ENCODE assay signal across 29 cellular contexts in genomic region chr2:85457043-85457442, GRCh38. TPM values are rescaled to one million over a fixed set of nuclear protein-coding genes. Genes with fewer than 3 reads are reported as not detected.
"Had no signal": no experiment of that assay in that cellular context is flagged by ENCODE, and none has a peak within 500 bp of the region (broad histone marks: within the 10 kb centered on the region; RNA-seq: fewer than 3 reads in every experiment).

No MANE protein-coding gene starts in this region.

- H3K36me3 Mint-ChIP-seq: activated naive CD8-positive, alpha-beta T cell; brain; memory B cell; naive thymus-derived CD8-positive, alpha-beta T cell; stimulated activated memory B cell treated with anti-CD40 and anti-IgM and Interleukin-4, amounts not matched to agents 10 μg/mL and 1 μg/mL and 100 μg/mL, for 72 hours; type B pancreatic cell had no signal

- H3K9me3 ChIP-seq: ascending aorta, prostate gland, uterus had no signal

- H3K4me1 ChIP-seq: ascending aorta, prostate gland, uterus had no signal

- H3K4me1 Mint-ChIP-seq: activated CD4-positive, alpha-beta T cell treated with anti-CD3 and anti-CD28 coated beads for 36 hours; memory B cell; stimulated activated memory B cell treated with anti-CD40 and anti-IgM and Interleukin-4, amounts not matched to agents 10 μg/mL and 1 μg/mL and 100 μg/mL, for 72 hours; stimulated activated naive CD8-positive, alpha-beta T cell treated with anti-CD3 and anti-CD28 coated beads, Interleukin-15, amount 100 ng/mL, for 72 hours had no signal

- H3K27ac Mint-ChIP-seq: activated CD4-positive, alpha-beta T cell treated with anti-CD3 and anti-CD28 coated beads for 36 hours; activated CD8-positive, alpha-beta T cell treated with anti-CD3 and anti-CD28 coated beads, Interleukin-2, amount 10 ng/mL, durations not matched to agents 7 days and 5 days; activated naive CD8-positive, alpha-beta T cell; effector memory CD8-positive, alpha-beta T cell; memory B cell; naive thymus-derived CD8-positive, alpha-beta T cell; stimulated activated memory B cell treated with anti-CD40 and anti-IgM and Interleukin-4, amounts not matched to agents 10 μg/mL and 1 μg/mL and 100 μg/mL, for 72 hours; stimulated activated naive CD8-positive, alpha-beta T cell treated with anti-CD3 and anti-CD28 coated beads, Interleukin-15, amount 100 ng/mL, for 72 hours; type B pancreatic cell had no signal

- H3K4me3 ChIP-seq: ascending aorta, cardiac muscle cell, coronary artery, dorsolateral prefrontal cortex, prostate gland, skin epidermis, uterus had no signal

- H3K27me3 Mint-ChIP-seq: activated CD4-positive, alpha-beta T cell treated with anti-CD3 and anti-CD28 coated beads for 36 hours; activated naive CD8-positive, alpha-beta T cell; brain; stimulated activated memory B cell treated with anti-CD40 and anti-IgM and Interleukin-4, amounts not matched to agents 10 μg/mL and 1 μg/mL and 100 μg/mL, for 72 hours; stimulated activated naive CD8-positive, alpha-beta T cell treated with anti-CD3 and anti-CD28 coated beads, Interleukin-15, amount 100 ng/mL, for 72 hours; type B pancreatic cell had no signal

- H3K27me3 ChIP-seq: ascending aorta, cardiac muscle cell, dorsolateral prefrontal cortex, uterus had no signal

- H3K36me3 ChIP-seq: ascending aorta, cardiac muscle cell, prostate gland, uterus had no signal

- H3K4me3 Mint-ChIP-seq: activated CD4-positive, alpha-beta T cell treated with anti-CD3 and anti-CD28 coated beads for 36 hours; activated CD8-positive, alpha-beta T cell treated with anti-CD3 and anti-CD28 coated beads, Interleukin-2, amount 10 ng/mL, durations not matched to agents 7 days and 5 days; activated naive CD8-positive, alpha-beta T cell; brain; effector memory CD8-positive, alpha-beta T cell; memory B cell; naive thymus-derived CD8-positive, alpha-beta T cell; stimulated activated memory B cell treated with anti-CD40 and anti-IgM and Interleukin-4, amounts not matched to agents 10 μg/mL and 1 μg/mL and 100 μg/mL, for 72 hours; stimulated activated naive CD8-positive, alpha-beta T cell treated with anti-CD3 and anti-CD28 coated beads, Interleukin-15, amount 100 ng/mL, for 72 hours; type B pancreatic cell had no signal

- DNase-seq: activated CD4-positive, alpha-beta T cell treated with anti-CD3 and anti-CD28 coated beads for 36 hours; activated CD4-positive, CD25-positive, alpha-beta regulatory T cell; activated CD8-positive, alpha-beta T cell treated with anti-CD3 and anti-CD28 coated beads, Interleukin-2, amount 10 ng/mL, durations not matched to agents 7 days and 5 days; activated effector memory CD4-positive, alpha-beta T cell treated with Interleukin-2 at 50 U/mL for 16 hours; activated naive CD4-positive, alpha-beta T cell treated with Interleukin-2 at 50 U/mL for 16 hours; dorsolateral prefrontal cortex; effector memory CD8-positive, alpha-beta T cell; foreskin fibroblast; hippocampal formation; naive thymus-derived CD8-positive, alpha-beta T cell; retina; stimulated activated CD4-positive, alpha-beta T cell treated with anti-CD3 and anti-CD28 coated beads, Interleukin-1b, Interleukin-23, amount 100 ng/mL, for 48 hours; stimulated activated CD4-positive, alpha-beta T cell treated with anti-CD3 and anti-CD28 coated beads, Interleukin-4, amount 100 ng/mL, for 4 hours; stimulated activated CD8-positive, alpha-beta memory T cell treated with anti-CD3 and anti-CD28 coated beads, Interleukin-4, amount 100 ng/mL, for 48 hours; stimulated activated naive CD8-positive, alpha-beta T cell treated with anti-CD3 and anti-CD28 coated beads, Interleukin-15, amount 100 ng/mL, for 72 hours; substantia nigra; uterus had no signal

- H3K27ac ChIP-seq: ascending aorta, cardiac muscle cell, coronary artery, dorsolateral prefrontal cortex, prostate gland, uterus had no signal

- ATAC-seq: activated CD4-positive, alpha-beta T cell treated with anti-CD3 and anti-CD28 coated beads for 36 hours; activated CD8-positive, alpha-beta T cell treated with anti-CD3 and anti-CD28 coated beads, Interleukin-2, amount 10 ng/mL, durations not matched to agents 7 days and 5 days; effector memory CD8-positive, alpha-beta T cell; naive thymus-derived CD8-positive, alpha-beta T cell; sciatic nerve; stimulated activated memory B cell treated with anti-CD40 and anti-IgM and Interleukin-4, amounts not matched to agents 10 μg/mL and 1 μg/mL and 100 μg/mL, for 72 hours; stimulated activated naive CD8-positive, alpha-beta T cell treated with anti-CD3 and anti-CD28 coated beads, Interleukin-15, amount 100 ng/mL, for 72 hours had no signal

- H3K9me3 Mint-ChIP-seq: brain; effector memory CD8-positive, alpha-beta T cell; memory B cell; naive thymus-derived CD8-positive, alpha-beta T cell; stimulated activated memory B cell treated with anti-CD40 and anti-IgM and Interleukin-4, amounts not matched to agents 10 μg/mL and 1 μg/mL and 100 μg/mL, for 72 hours; stimulated activated naive CD8-positive, alpha-beta T cell treated with anti-CD3 and anti-CD28 coated beads, Interleukin-15, amount 100 ng/mL, for 72 hours; type B pancreatic cell had no signal

RNA-seq across cellular contexts. Expression of gene SH2D6, which starts 38.5 kb away (rescaled TPM):
- total RNA-seq: ascending aorta, cardiac muscle cell, uterus had no signal
- polyA plus RNA-seq: cardiac muscle cell; endothelial cell of umbilical vein; naive thymus-derived CD8-positive, alpha-beta T cell had no signal
